Comparison of ENCODE assay signal across 25 cellular contexts in the genomic region with DNA sequence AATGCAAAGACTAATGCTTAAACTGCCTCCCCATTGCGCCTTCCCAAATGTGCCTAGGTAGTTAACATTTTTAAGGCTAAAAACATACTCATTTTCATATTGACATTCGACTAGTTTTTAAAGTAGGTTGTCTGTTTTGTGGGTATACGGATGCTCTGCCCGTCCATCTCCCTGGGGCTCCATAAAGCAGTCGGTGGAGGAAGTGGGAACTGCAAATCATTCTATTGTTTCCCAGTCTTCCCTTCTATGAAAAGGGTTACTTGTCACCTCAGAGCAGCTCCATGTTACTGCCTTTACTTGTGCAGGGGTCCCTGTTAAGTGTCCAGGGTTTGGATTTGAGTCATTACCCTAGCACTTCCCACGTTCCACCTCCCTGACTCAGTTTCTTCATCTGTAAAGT. TPM values are rescaled to one million over a fixed set of nuclear protein-coding genes. Genes with fewer than 3 reads are reported as not detected.
DNase-seq lines count a peak whose midpoint lies in the region; ATAC-seq and TF ChIP-seq lines count a peak whose summit lies in the region.
"Had no signal": no experiment of that assay in that cellular context is flagged by ENCODE, and none has a peak within 500 bp of the region (broad histone marks: within the 10 kb centered on the region; RNA-seq: fewer than 3 reads in every experiment).

No MANE protein-coding gene starts in this region.

- no peak overlapping the region for H3K4me3 ChIP-seq in neuronal stem cell (ENCODE audit: low read length in 2 of 2)
- H3K4me3 ChIP-seq: BLaER1, GM23248, SJCRH30 had no signal

- no peak overlapping the region for H3K4me3 Mint-ChIP-seq in H9
- H3K4me3 Mint-ChIP-seq: CD4-positive, CD25-positive, alpha-beta regulatory T cell had no signal

- H3K4me1 ChIP-seq in H9 (ENCODE audit: insufficient read depth, low read length) (no peaks in the 10 kb centered on the region), neuronal stem cell (ENCODE audit: control insufficient read depth in 2 of 2, insufficient read depth in 1 of 2, low read depth in 1 of 2, low read length in 2 of 2) (peaks cover 2 to 6% of the 10 kb centered on the region in 2 donors)
- H3K4me1 ChIP-seq: SJCRH30 had no signal

- peaks cover 10 to 17% of the 10 kb centered on the region in 2 experiments for H3K4me1 Mint-ChIP-seq in H9

- H4K8ac ChIP-seq in H9 (replicated peaks; ENCODE audit: insufficient read length, low read depth, low read length) (no peak overlapping the region), neuronal stem cell (ENCODE audit: low read depth, low read length) (no peak overlapping the region)

- H4K5ac ChIP-seq in H9 (ENCODE audit: insufficient read length, low read depth, low read length) = no peak overlapping the region

- no peak overlapping the region for H3K4me2 ChIP-seq in H9 (ENCODE audit: insufficient read depth, insufficient read length, low read length)
- no peak overlapping the region for H3K4me2 ChIP-seq in neuronal stem cell (ENCODE audit: insufficient read depth, low read length, poor library complexity, severe bottlenecking)
- H3K4me2 ChIP-seq: BLaER1 had no signal

- H3K14ac ChIP-seq in H9 (ENCODE audit: insufficient read depth, low read length) = no peak overlapping the region
- H3K14ac ChIP-seq in neuronal stem cell (ENCODE audit: low read length) = no peak overlapping the region

- H3K18ac ChIP-seq in H9 (ENCODE audit: insufficient read length, low read depth, low read length) (no peak overlapping the region), neuronal stem cell (ENCODE audit: low read length) (peak overlapping the region; percentile 15)

- H3K4ac ChIP-seq in H9 (ENCODE audit: low read depth, low read length) = no peak overlapping the region
- no peak overlapping the region for H3K4ac ChIP-seq in neuronal stem cell (ENCODE audit: low read length)

- H3K36me3 ChIP-seq in neuronal stem cell (replicated peaks in 1 of 2; ENCODE audit: control insufficient read depth in 2 of 2, insufficient read depth in 2 of 2, low read length in 2 of 2) = no peaks in the 10 kb centered on the region
- H3K36me3 ChIP-seq: BLaER1, SJCRH30 had no signal

- H3K36me3 Mint-ChIP-seq in H9 (ENCODE audit: insufficient read depth in 1 of 3, low read depth in 3 of 3) = no peaks in the 10 kb centered on the region
- H3K36me3 Mint-ChIP-seq: CD4-positive, CD25-positive, alpha-beta regulatory T cell had no signal

- H3K9ac ChIP-seq in H9 (ENCODE audit: extremely low read depth, insufficient read length, low read length) (no peak overlapping the region), neuronal stem cell (ENCODE audit: low read depth, low read length, poor library complexity) (no peak overlapping the region)
- H3K9ac ChIP-seq: BLaER1, GM23248 had no signal

- H4K20me1 ChIP-seq in H9 (ENCODE audit: control insufficient read depth, insufficient read depth, insufficient read length) = no peaks in the 10 kb centered on the region

- H2BK15ac ChIP-seq in H9 (ENCODE audit: low read depth, low read length) = no peak overlapping the region
- no peak overlapping the region for H2BK15ac ChIP-seq in neuronal stem cell (ENCODE audit: low read length)

- H3K27me3 ChIP-seq in H9 (ENCODE audit: insufficient read depth, low read length) = no peaks in the 10 kb centered on the region
- no peaks in the 10 kb centered on the region for H3K27me3 ChIP-seq in neuronal stem cell (ENCODE audit: control insufficient read depth in 3 of 3, insufficient read depth in 3 of 3, low read depth in 1 of 3, low read length in 3 of 3)
- H3K27me3 ChIP-seq: BLaER1, SJCRH30 had no signal

- WGBS in H9 (ENCODE audit: extremely low coverage, insufficient read length, low lambda C conversion rate) = no CpG with 5 or more reads among the region's 6 CpGs
- no CpG with 5 or more reads among the region's 6 CpGs for WGBS in neuronal stem cell (ENCODE audit: extremely low coverage in 2 of 2, insufficient read length in 2 of 2, insufficient replicate concordance in 1 of 2), 2 donors

- no peaks in the 10 kb centered on the region for H3K27me3 Mint-ChIP-seq in H9 (ENCODE audit: low read depth)
- H3K27me3 Mint-ChIP-seq: CD4-positive, CD25-positive, alpha-beta regulatory T cell had no signal

- no peak overlapping the region for H2AK5ac ChIP-seq in H9 (ENCODE audit: insufficient read length, low read length)
- H2AK5ac ChIP-seq in neuronal stem cell (ENCODE audit: low read depth, low read length) = no peak overlapping the region

- H2BK5ac ChIP-seq in H9 (ENCODE audit: insufficient read length, low read length) = no peak overlapping the region
- no peak overlapping the region for H2BK5ac ChIP-seq in neuronal stem cell (ENCODE audit: low read length)

- no peak overlapping the region for H3T11ph ChIP-seq in H9 (ENCODE audit: low read length)

- H2BK20ac ChIP-seq in H9 (ENCODE audit: low read depth, low read length, poor library complexity, severe bottlenecking) = no peak overlapping the region

- no peak overlapping the region for H3K56ac ChIP-seq in H9 (ENCODE audit: insufficient read length, low read depth, low read length)

- DNase-seq in DMS 273 (lab: John Stamatoyannopoulos, UW; ENCODE audit: unreplicated experiment) (peak; percentile 31), DMS 273 treated with DMSO at 0.1 percent for 48 hours (lab: John Stamatoyannopoulos, UW) (no peak), H9 (no peak), SK-N-DZ (ENCODE audit: low spot score) (peak; percentile 20), neuronal stem cell (ENCODE audit: low spot score) (no peak), AML-193 (lab: John Stamatoyannopoulos, UW) (no peak), dedifferentiated amniotic fluid mesenchymal stem cell (ENCODE audit: extremely low spot score) (no peak)
- DNase-seq: ACHN; CD4-positive, CD25-positive, alpha-beta regulatory T cell; DMS79 treated with DMSO at 0.1 percent for 48 hours; GM23248; HCEC 1CT; NCI-H1092 treated with DMSO at 0.1 percent for 48 hours; NCI-H1436; NCI-H187; NCI-H2107; NCI-H446; NCI-H774; NK-92 treated with Interleukin-12 subunit alpha and Interleukin-12 subunit beta, amount 100 ng/mL, for 24 hours; PC-3; SJCRH30 had no signal

- H3K23ac ChIP-seq in H9 (ENCODE audit: insufficient read length, low read depth, low read length) (no peak overlapping the region), neuronal stem cell (ENCODE audit: low read depth, low read length, poor library complexity) (no peak overlapping the region)

- no peaks in the 10 kb centered on the region for H3K23me2 ChIP-seq in H9 (ENCODE audit: insufficient read length, low read depth, low read length, poor library complexity, severe bottlenecking)

- H3K27ac Mint-ChIP-seq in H9 = no peak overlapping the region

- no peak for ATAC-seq in GM18858 (IDR thresholded peaks at IDR 0.05; ENCODE audit: unreplicated experiment)
- ATAC-seq: PC-3 had no signal

- H3K9me3 Mint-ChIP-seq in H9 = no peaks in the 10 kb centered on the region; a peak in 2 of 5 replicates
- H3K9me3 Mint-ChIP-seq: CD4-positive, CD25-positive, alpha-beta regulatory T cell had no signal

- H3K9me3 ChIP-seq in H9 (ENCODE audit: control insufficient read depth, low read depth, low read length) (no peaks in the 10 kb centered on the region), neuronal stem cell (replicated peaks in 1 of 2; ENCODE audit: control insufficient read depth in 2 of 2, insufficient read depth in 1 of 2, low read depth in 1 of 2, low read length in 2 of 2) (no peaks in the 10 kb centered on the region)
- H3K9me3 ChIP-seq: BLaER1, SJCRH30 had no signal

- no peak overlapping the region for H4K91ac ChIP-seq in H9 (ENCODE audit: insufficient read length, low read depth, low read length)
- no peak overlapping the region for H4K91ac ChIP-seq in neuronal stem cell (ENCODE audit: low read depth, low read length, poor library complexity)

- peaks cover 3% of the 10 kb centered on the region; the same call in 1 of the 2 replicates for H3K79me2 ChIP-seq in H9 (ENCODE audit: insufficient read depth, low read length)

- H3K27ac ChIP-seq in H9 (ENCODE audit: insufficient read length, low read depth, low read length) = no peak overlapping the region
- H3K27ac ChIP-seq in neuronal stem cell (replicated peaks; ENCODE audit: low read length) = no peak overlapping the region
- H3K27ac ChIP-seq: 22Rv1, BLaER1, GM23248, HL-60, SJCRH30 had no signal

- H2AFZ ChIP-seq in H9 (ENCODE audit: low read length) (no peak overlapping the region), neuronal stem cell (ENCODE audit: low read length) (no peak overlapping the region)
- H2AFZ ChIP-seq: GM23248 had no signal

- no peak overlapping the region for H2BK120ac ChIP-seq in H9 (ENCODE audit: low read depth, low read length, poor library complexity, severe bottlenecking)
- no peak overlapping the region for H2BK120ac ChIP-seq in neuronal stem cell (ENCODE audit: low read depth, low read length)

- TF ChIP-seq CTCF in H9 (conservative IDR thresholded peaks at IDR 0.05) = peak; percentile 28; the same call in 1 of the 3 replicates

- H3K79me1 ChIP-seq in H9 (ENCODE audit: insufficient read depth, low read depth, low read length, poor library complexity, severe bottlenecking) (peaks cover 3% of the 10 kb centered on the region), neuronal stem cell (ENCODE audit: low read depth, low read length) (peaks cover 5% of the 10 kb centered on the region)

- H2BK12ac ChIP-seq in H9 (ENCODE audit: insufficient read length, low read depth, low read length) (no peak overlapping the region), neuronal stem cell (ENCODE audit: low read length) (no peak overlapping the region)

RNA-seq across cellular contexts. Expression of a gene that starts 10.9 kb away (rescaled TPM):
- 32.2 and 34.2 TPM in 2 replicates for total RNA-seq in H9 (2021)
- 74.0 and 83.9 TPM in 2 replicates for polyA plus RNA-seq in SK-N-DZ (2014; cell fraction: cytosol; rRNA removed)
- polyA plus RNA-seq in SK-N-DZ (2014; cell fraction: nucleus; rRNA removed) = 44.6 and 58.6 TPM in 2 replicates
- polyA plus RNA-seq in neuronal stem cell (2013, experiment 1 of 2) = 38.4 TPM
- polyA plus RNA-seq in neuronal stem cell (2013, experiment 2 of 2) = 38.2 TPM

RNA-seq across cellular contexts. Expression of a gene that starts 60.0 kb away (rescaled TPM):
- 7.0 and 8.1 TPM in 2 replicates for total RNA-seq in H9 (2021)
- polyA plus RNA-seq in SK-N-DZ (2014; cell fraction: cytosol; rRNA removed) = 4.2 and 4.6 TPM in 2 replicates
- 4.3 and 5.7 TPM in 2 replicates for polyA plus RNA-seq in SK-N-DZ (2014; cell fraction: nucleus; rRNA removed)
- polyA plus RNA-seq in neuronal stem cell (2013, experiment 1 of 2) = 12.6 TPM
- polyA plus RNA-seq in neuronal stem cell (2013, experiment 2 of 2) = 12.6 TPM

Comparison
In these comparisons a context has a peak if more than half of its experiments do, and no peak if none do; other contexts are left out.
1. DNase-seq: peak in DMS 273 (single experiment) and SK-N-DZ (single experiment); none in DMS 273 treated with DMSO at 0.1 percent for 48 hours (single experiment), H9 (single experiment), neuronal stem cell (single experiment), AML-193 (0 of 2) and dedifferentiated amniotic fluid mesenchymal stem cell (single experiment).